In the genomic region with DNA sequence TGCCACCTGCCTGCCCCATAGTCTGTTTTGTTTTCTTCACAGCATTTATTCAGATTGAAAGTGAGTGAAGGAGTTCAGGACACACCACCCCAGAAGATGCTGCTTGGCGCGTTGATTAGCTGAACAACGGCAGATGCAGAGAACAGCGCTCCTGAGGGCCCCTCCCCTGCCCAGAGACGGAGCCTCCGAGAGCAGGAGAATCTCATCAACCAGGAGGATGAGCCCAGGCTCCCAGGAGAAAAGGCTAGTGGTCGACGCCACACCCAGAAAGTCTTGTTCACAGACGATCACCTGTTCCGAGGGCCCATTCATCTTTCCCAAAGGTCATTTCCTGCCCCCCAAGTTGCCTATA, we compare ENCODE assay signal across 25 cellular contexts.
"Had no signal": no experiment of that assay in that cellular context is flagged by ENCODE, and none has a peak within 500 bp of the region (broad histone marks: within the 10 kb centered on the region; RNA-seq: fewer than 3 reads in every experiment).

No MANE protein-coding gene starts in this region.

- H3K27ac ChIP-seq: dorsolateral prefrontal cortex, epithelial cell of prostate, esophagus squamous epithelium, gastroesophageal sphincter, ovary, right atrium auricular region, sigmoid colon, skin epidermis had no signal

- H3K4me1 ChIP-seq: esophagus squamous epithelium, gastroesophageal sphincter, right atrium auricular region, sigmoid colon had no signal

- H3K27ac Mint-ChIP-seq: naive B cell, nephron progenitor cell had no signal

- ATAC-seq: gastroesophageal sphincter, left ventricle myocardium superior had no signal

- H3K9me3 ChIP-seq: esophagus squamous epithelium, gastroesophageal sphincter, ovary, right atrium auricular region, sigmoid colon had no signal

- H3K4me3 Mint-ChIP-seq: nephron progenitor cell had no signal

- H3K36me3 ChIP-seq: esophagus squamous epithelium, gastroesophageal sphincter, ovary, right atrium auricular region, sigmoid colon had no signal

- H3K27me3 ChIP-seq: ovary, right atrium auricular region had no signal

- H3K4me1 Mint-ChIP-seq: nephron progenitor cell had no signal

- DNase-seq: cortex of kidney; dorsolateral prefrontal cortex; effector memory CD4-positive, alpha-beta T cell; esophagus squamous epithelium; foreskin fibroblast; glutamatergic neuron; left cardiac atrium; left ventricle myocardium superior; mesenchymal stem cell; midbrain; naive B cell; nephron progenitor cell; ovary; sigmoid colon; stimulated activated CD4-positive, alpha-beta T cell treated with anti-CD3 and anti-CD28 coated beads, Interleukin-12 subunit alpha, Interleukin-12 subunit beta, amount 100 ng/mL, for 4 hours; stimulated activated naive CD4-positive, alpha-beta T cell treated with Interleukin-2 at 50 U/mL for 16 hours; trophoblast cell had no signal

- H3K9me3 Mint-ChIP-seq: nephron progenitor cell had no signal

- FAIRE-seq: endometrium, keratinocyte, urothelium cell line had no signal

- H3K4me3 ChIP-seq: dorsolateral prefrontal cortex, esophagus squamous epithelium, gastroesophageal sphincter, lung, ovary, right atrium auricular region, sigmoid colon, skin epidermis had no signal
